Comparison of ENCODE assay signal across 1 cellular context in the genomic region with DNA sequence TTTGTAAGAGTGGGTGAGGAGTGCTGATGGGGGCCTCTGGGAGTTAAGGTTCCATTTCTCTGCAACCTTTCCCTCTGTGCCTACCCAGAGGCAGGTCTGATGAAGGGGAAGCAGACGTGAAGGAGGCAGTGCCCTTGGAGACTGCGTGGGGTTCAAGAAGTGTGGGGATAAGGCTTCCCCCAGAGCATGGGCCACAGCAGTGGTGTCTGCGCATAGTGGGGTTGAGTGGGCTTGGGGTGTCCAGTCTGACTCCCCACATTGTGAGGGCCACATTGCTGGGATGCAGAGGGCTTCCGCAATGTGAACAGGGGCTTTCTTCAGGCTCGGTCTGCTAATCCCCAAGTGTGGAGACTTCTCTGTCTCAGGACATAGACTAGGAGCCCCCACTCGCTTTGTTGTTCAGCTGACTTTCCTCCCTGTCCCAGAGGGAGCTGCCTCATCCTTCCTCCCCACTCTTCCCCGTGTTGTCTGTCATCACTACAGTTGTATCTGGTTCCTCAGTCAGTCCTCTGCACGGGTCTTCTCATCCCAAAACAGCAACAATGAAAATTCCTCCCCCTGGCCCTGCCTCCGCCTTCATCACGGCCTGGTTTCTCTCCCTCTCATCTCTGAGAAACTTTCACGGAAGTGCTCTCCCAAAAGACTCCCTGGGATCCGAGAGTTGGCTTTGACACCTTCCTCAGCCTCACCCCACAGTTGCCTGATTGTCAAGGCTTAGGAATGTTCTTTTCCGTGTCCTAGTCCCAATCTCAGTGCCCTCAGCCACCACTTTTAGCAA.
TF ChIP-seq lines count a peak whose summit lies in the region.

No MANE protein-coding gene starts in this region.

TF ChIP-seq in WTC11, 78 proteins besides CTCF, POLR2A, EP300 and RAD21 (continued from another document):
- TF ChIP-seq, protein P1, sequence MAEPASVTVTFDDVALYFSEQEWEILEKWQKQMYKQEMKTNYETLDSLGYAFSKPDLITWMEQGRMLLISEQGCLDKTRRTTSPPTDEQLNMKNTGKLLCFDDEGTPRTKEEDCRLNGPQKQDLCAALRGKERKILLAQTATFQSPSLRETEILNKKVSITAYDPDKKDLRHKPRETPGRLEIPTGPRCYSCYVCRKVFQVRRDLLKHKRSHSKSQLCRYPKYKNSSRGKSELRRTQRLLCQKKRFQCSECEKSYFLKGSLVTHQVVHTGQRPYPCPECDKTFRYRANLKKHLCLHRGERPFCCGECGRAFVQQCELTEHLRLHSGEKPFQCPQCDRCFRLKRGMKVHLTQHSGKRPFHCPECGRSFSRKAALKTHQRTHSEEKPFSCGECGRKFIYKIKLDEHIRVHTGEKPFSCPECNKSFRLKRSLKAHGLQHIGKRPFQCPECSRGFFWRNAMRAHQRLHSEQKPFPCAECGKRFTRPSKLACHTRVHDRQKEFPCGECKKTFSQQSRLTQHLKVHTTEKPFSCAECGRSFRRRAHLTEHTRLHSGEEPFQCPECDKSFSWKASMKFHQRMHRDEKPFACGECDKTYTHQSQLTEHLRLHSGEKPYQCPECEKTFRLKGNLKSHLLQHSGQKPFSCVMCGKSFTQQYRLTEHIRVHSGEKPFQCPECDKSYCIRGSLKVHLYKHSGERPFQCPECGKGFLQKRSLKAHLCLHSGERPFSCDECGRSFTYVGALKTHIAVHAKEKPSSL (CRISPR knock-in tag; conservative IDR thresholded peaks at IDR 0.05) = no peak
- TF ChIP-seq HMGA2 (CRISPR knock-in tag; IDR thresholded peaks at IDR 0.05) = no peak
- TF ChIP-seq, protein P2, sequence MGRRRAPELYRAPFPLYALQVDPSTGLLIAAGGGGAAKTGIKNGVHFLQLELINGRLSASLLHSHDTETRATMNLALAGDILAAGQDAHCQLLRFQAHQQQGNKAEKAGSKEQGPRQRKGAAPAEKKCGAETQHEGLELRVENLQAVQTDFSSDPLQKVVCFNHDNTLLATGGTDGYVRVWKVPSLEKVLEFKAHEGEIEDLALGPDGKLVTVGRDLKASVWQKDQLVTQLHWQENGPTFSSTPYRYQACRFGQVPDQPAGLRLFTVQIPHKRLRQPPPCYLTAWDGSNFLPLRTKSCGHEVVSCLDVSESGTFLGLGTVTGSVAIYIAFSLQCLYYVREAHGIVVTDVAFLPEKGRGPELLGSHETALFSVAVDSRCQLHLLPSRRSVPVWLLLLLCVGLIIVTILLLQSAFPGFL (CRISPR knock-in tag; IDR thresholded peaks at IDR 0.05; ENCODE audit: borderline replicate concordance) = no peak
